ENCODE assay signal across 10 cellular contexts in genomic region chr15:64877435-64877834, GRCh38. TPM values are rescaled to one million over a fixed set of nuclear protein-coding genes. Genes with fewer than 3 reads are reported as not detected.
DNase-seq lines count a peak whose midpoint lies in the region; ATAC-seq, FAIRE-seq and TF ChIP-seq lines count a peak whose summit lies in the region.
"Had no signal": no experiment of that assay in that cellular context is flagged by ENCODE, and none has a peak within 500 bp of the region (broad histone marks: within the 10 kb centered on the region; RNA-seq: fewer than 3 reads in every experiment).

No MANE protein-coding gene starts in this region.

- no peak for DNase-seq in GM12892 (ENCODE audit: insufficient read length)
- no peak for DNase-seq in T-helper 17 cell
- peak; percentile 94 for DNase-seq in cardiac septum (ENCODE audit: low spot score)
- DNase-seq in posterior vena cava (ENCODE audit: low spot score): peak; percentile 93
- DNase-seq in activated T-helper 1 cell treated with anti-CD3 and anti-CD28 coated beads, Interleukin-12 subunit alpha, Interleukin-12 subunit beta, Interleukin-2, Interleukin-4 antibody, amounts not matched to agents 30 ng/mL and 10 ng/mL and 1 ng/mL, durations not matched to agents 14 hours and 24 hours and 36 hours (ENCODE audit: low spot score): no peak
- DNase-seq in activated T-cell treated with anti-CD3 and anti-CD28 coated beads, Interleukin-2, amount 50 U/mL, for 48 hours: no peak
- DNase-seq in stimulated activated CD4-positive, alpha-beta T cell treated with anti-CD3 and anti-CD28 coated beads, Interleukin-12 subunit alpha, Interleukin-12 subunit beta, amount 100 ng/mL, for 4 hours: no peak
- DNase-seq: GDM1, NCI-H526 treated with DMSO at 0.1 percent for 48 hours had no signal

- intact Hi-C loops in cardiac septum (cut with DNase I) (no loop called here), posterior vena cava (cut with DNase I) (no loop called here)
- intact Hi-C loops in activated T-helper 1 cell treated with anti-CD3 and anti-CD28 coated beads, Interleukin-12 subunit alpha, Interleukin-12 subunit beta, Interleukin-2, Interleukin-4 antibody, amounts not matched to agents 30 ng/mL and 10 ng/mL and 1 ng/mL, durations not matched to agents 14 hours and 24 hours and 36 hours (cut with micrococcal nuclease): no loop called here

- TF ChIP-seq POLR2A in GM12892 (IDR thresholded peaks at IDR 0.05; ENCODE audit: low read depth, low read length): no peak

- H3K4me1 Mint-ChIP-seq in T-helper 17 cell: peaks cover 27% of the 10 kb centered on the region
- H3K4me1 Mint-ChIP-seq in activated T-helper 1 cell treated with anti-CD3 and anti-CD28 coated beads, Interleukin-12 subunit alpha, Interleukin-12 subunit beta, Interleukin-2, Interleukin-4 antibody, amounts not matched to agents 30 ng/mL and 10 ng/mL and 1 ng/mL, durations not matched to agents 14 hours and 24 hours and 36 hours (ENCODE audit: low read depth): peaks cover 30% of the 10 kb centered on the region

- H3K36me3 Mint-ChIP-seq in T-helper 17 cell (ENCODE audit: low read depth): peaks cover 2% of the 10 kb centered on the region
- H3K36me3 Mint-ChIP-seq in activated T-helper 1 cell treated with anti-CD3 and anti-CD28 coated beads, Interleukin-12 subunit alpha, Interleukin-12 subunit beta, Interleukin-2, Interleukin-4 antibody, amounts not matched to agents 30 ng/mL and 10 ng/mL and 1 ng/mL, durations not matched to agents 14 hours and 24 hours and 36 hours (ENCODE audit: low read depth): no peaks in the 10 kb centered on the region

- peak overlapping the region; percentile 47 for H3K27ac Mint-ChIP-seq in T-helper 17 cell
- H3K27ac Mint-ChIP-seq in activated T-helper 1 cell treated with anti-CD3 and anti-CD28 coated beads, Interleukin-12 subunit alpha, Interleukin-12 subunit beta, Interleukin-2, Interleukin-4 antibody, amounts not matched to agents 30 ng/mL and 10 ng/mL and 1 ng/mL, durations not matched to agents 14 hours and 24 hours and 36 hours: no peak overlapping the region

- ATAC-seq in T-helper 17 cell: no peak
- no peak for ATAC-seq in GM18520 (IDR thresholded peaks at IDR 0.05; ENCODE audit: unreplicated experiment)

- H3K9me3 ChIP-seq in T-helper 17 cell (ENCODE audit: control insufficient read depth, low read length, poor library complexity, severe bottlenecking): no peaks in the 10 kb centered on the region

- H3K27me3 Mint-ChIP-seq in T-helper 17 cell: no peaks in the 10 kb centered on the region
- no peaks in the 10 kb centered on the region for H3K27me3 Mint-ChIP-seq in activated T-helper 1 cell treated with anti-CD3 and anti-CD28 coated beads, Interleukin-12 subunit alpha, Interleukin-12 subunit beta, Interleukin-2, Interleukin-4 antibody, amounts not matched to agents 30 ng/mL and 10 ng/mL and 1 ng/mL, durations not matched to agents 14 hours and 24 hours and 36 hours (ENCODE audit: insufficient read depth)

- no peaks in the 10 kb centered on the region for H3K9me3 Mint-ChIP-seq in activated T-helper 1 cell treated with anti-CD3 and anti-CD28 coated beads, Interleukin-12 subunit alpha, Interleukin-12 subunit beta, Interleukin-2, Interleukin-4 antibody, amounts not matched to agents 30 ng/mL and 10 ng/mL and 1 ng/mL, durations not matched to agents 14 hours and 24 hours and 36 hours

- FAIRE-seq in GM12892 (lab: Jason Lieb, UNC): peak; percentile 58

- H3K4me3 Mint-ChIP-seq in T-helper 17 cell: no peak overlapping the region
- no peak overlapping the region for H3K4me3 Mint-ChIP-seq in activated T-helper 1 cell treated with anti-CD3 and anti-CD28 coated beads, Interleukin-12 subunit alpha, Interleukin-12 subunit beta, Interleukin-2, Interleukin-4 antibody, amounts not matched to agents 30 ng/mL and 10 ng/mL and 1 ng/mL, durations not matched to agents 14 hours and 24 hours and 36 hours

RNA-seq across cellular contexts. Expression of gene ANKDD1A, which starts 34.3 kb away (rescaled TPM):
- 2.5 TPM for polyA plus RNA-seq in GM12892 (2012; ENCODE audit: missing spikeins)
- total RNA-seq in T-helper 17 cell (1 to 10 TPM; 3.0 to 8.9 TPM), cardiac septum (1.4 TPM), posterior vena cava (10 to 100 TPM; 17.1 to 25.1 TPM)
- total RNA-seq in activated T-helper 1 cell treated with anti-CD3 and anti-CD28 coated beads, Interleukin-12 subunit alpha, Interleukin-12 subunit beta, Interleukin-2, Interleukin-4 antibody, amounts not matched to agents 30 ng/mL and 10 ng/mL and 1 ng/mL, durations not matched to agents 14 hours and 24 hours and 36 hours: 0.93 and 1.3 TPM in 2 replicates

RNA-seq across cellular contexts. Expression of gene PLEKHO2, which starts 35.7 kb away (rescaled TPM):
- 11.8 TPM for polyA plus RNA-seq in GM12892 (2012; ENCODE audit: missing spikeins)
- 10 to 100 TPM; 16.3 to 18.2 TPM for total RNA-seq in T-helper 17 cell
- 10.4 TPM for total RNA-seq in cardiac septum
- total RNA-seq in posterior vena cava: 10 to 100 TPM; 40.9 to 50.1 TPM
- 17.0 and 17.8 TPM in 2 replicates for total RNA-seq in activated T-helper 1 cell treated with anti-CD3 and anti-CD28 coated beads, Interleukin-12 subunit alpha, Interleukin-12 subunit beta, Interleukin-2, Interleukin-4 antibody, amounts not matched to agents 30 ng/mL and 10 ng/mL and 1 ng/mL, durations not matched to agents 14 hours and 24 hours and 36 hours

RNA-seq across cellular contexts. Expression of gene PIF1, which starts 52.0 kb away (rescaled TPM):
- 25.3 TPM for polyA plus RNA-seq in GM12892 (2012; ENCODE audit: missing spikeins)
- total RNA-seq in T-helper 17 cell (under 1 TPM; 0.44 to 0.45 TPM), cardiac septum (1.6 TPM), posterior vena cava (1 to 10 TPM in 1 of 2 donors, under 1 TPM in 1; 0.95 to 1.9 TPM)
- 19.1 and 23.9 TPM in 2 replicates for total RNA-seq in activated T-helper 1 cell treated with anti-CD3 and anti-CD28 coated beads, Interleukin-12 subunit alpha, Interleukin-12 subunit beta, Interleukin-2, Interleukin-4 antibody, amounts not matched to agents 30 ng/mL and 10 ng/mL and 1 ng/mL, durations not matched to agents 14 hours and 24 hours and 36 hours

Comparison
In these comparisons a context has a peak if more than half of its experiments do, and no peak if none do; other contexts are left out.
1. DNase-seq: peak in cardiac septum (single experiment) and posterior vena cava (single experiment); none in GM12892 (single experiment), T-helper 17 cell (0 of 3), activated T-helper 1 cell treated with anti-CD3 and anti-CD28 coated beads, Interleukin-12 subunit alpha, Interleukin-12 subunit beta, Interleukin-2, Interleukin-4 antibody, amounts not matched to agents 30 ng/mL and 10 ng/mL and 1 ng/mL, durations not matched to agents 14 hours and 24 hours and 36 hours (single experiment), activated T-cell treated with anti-CD3 and anti-CD28 coated beads, Interleukin-2, amount 50 U/mL, for 48 hours (0 of 2) and stimulated activated CD4-positive, alpha-beta T cell treated with anti-CD3 and anti-CD28 coated beads, Interleukin-12 subunit alpha, Interleukin-12 subunit beta, amount 100 ng/mL, for 4 hours (single experiment).